In the genomic region with DNA sequence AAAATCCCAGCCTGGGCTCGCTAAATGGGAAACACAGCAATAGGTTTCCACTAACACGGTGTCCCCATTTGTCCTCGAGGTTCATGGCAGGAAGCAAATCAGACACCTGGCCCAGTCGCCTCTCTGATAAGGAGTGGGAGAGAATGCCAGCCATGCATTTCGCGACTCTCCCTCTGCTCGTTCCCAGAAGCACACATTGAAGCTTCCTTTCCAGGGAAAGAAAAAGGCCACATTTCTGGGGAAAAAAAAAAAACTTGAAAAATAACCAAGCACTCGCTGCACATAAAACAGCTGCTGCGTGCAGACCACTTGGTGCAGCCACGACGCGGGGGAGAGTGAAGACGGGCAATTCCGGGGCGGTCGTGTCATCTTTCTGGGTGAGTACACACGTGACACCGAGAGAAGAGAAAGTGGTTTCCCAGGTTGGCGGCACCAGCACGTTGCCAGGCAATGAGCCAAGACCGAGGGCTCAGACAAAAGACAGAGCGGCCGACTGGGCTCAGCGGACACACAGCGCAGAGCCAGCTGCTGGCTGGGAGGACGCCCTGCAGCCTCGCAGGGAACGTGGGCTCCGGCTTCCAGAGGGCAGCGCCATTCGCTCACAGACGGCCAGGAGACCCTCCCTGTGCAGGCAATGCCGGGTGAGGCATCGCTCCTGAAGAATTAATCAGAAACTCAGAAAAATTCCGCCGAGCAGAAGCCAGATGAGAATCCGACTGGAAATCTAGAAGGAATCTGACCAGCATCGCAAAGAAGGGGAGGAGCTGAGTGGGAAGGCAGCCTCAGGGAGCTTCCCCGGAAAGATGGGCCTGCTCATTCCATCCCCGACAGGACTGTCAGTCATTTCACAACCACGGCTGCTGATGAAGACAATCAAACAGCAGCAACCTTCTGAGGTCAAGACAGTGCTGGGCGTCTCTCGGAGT, we compare ENCODE assay signal across 8 cellular contexts.
DNase-seq lines count a peak whose midpoint lies in the region; ATAC-seq and TF ChIP-seq lines count a peak whose summit lies in the region.

No MANE protein-coding gene starts in this region.

- intact Hi-C loops in MCF 10A (cut with micrococcal nuclease) (no loop called here), body of pancreas (cut with DNase I) (loop anchor here (10.0 kb wide), 1 partner anchor 235 kb away; no protein-coding TSS in a partner anchor)

- H3K27ac Mint-ChIP-seq in MCF 10A (ENCODE audit: low read depth, unreplicated experiment), result no peak overlapping the region

- in situ Hi-C loops in T47D (cut with HindIII; ENCODE audit: low pct_unique_long_range_greater_than_20kb, low sequenced_read_pairs), result no loop called here

- no peaks in the 10 kb centered on the region for H3K9me3 ChIP-seq in body of pancreas

- H3K4me3 ChIP-seq in body of pancreas, result no peak overlapping the region

- 14 to 38% methylated on average over 43 of the region's 43 CpGs for WGBS in body of pancreas, 2 donors

- peak overlapping the region; percentile 41 to 84 (median 70) for H3K27ac ChIP-seq in body of pancreas

- H3K9me3 Mint-ChIP-seq in MCF 10A (ENCODE audit: unreplicated experiment), result no peaks in the 10 kb centered on the region

- DNase-seq in T47D (ENCODE audit: low read depth in 1 of 2, low spot score in 1 of 2) (peak; percentile 63 to 90), MCF 10A (ENCODE audit: unreplicated experiment) (no peak), NCI-H526 (lab: John Stamatoyannopoulos, UW) (peak; percentile 81 to 94), body of pancreas (peak; percentile 89 to 93 (median 90)), left kidney (ENCODE audit: low read depth, low spot score) (peak; percentile 95)
- peak; percentile 50 for DNase-seq in stimulated activated CD8-positive, alpha-beta memory T cell treated with anti-CD3 and anti-CD28 coated beads, Interleukin-4, amount 100 ng/mL, for 48 hours

- BruUV-seq in MCF 10A (replicated peaks; lab: Mats Ljungman, UMichigan), result no TSS peak

- no peak overlapping the region for H3K4me3 Mint-ChIP-seq in MCF 10A (ENCODE audit: unreplicated experiment)

- H3K4me1 ChIP-seq in body of pancreas, result peaks cover 46% of the 10 kb centered on the region

- peaks cover 2% of the 10 kb centered on the region for H3K4me1 Mint-ChIP-seq in MCF 10A (ENCODE audit: insufficient read depth, unreplicated experiment)

- no peaks in the 10 kb centered on the region for H3K36me3 ChIP-seq in body of pancreas (replicated peaks in 1 of 2; ENCODE audit: insufficient read depth in 1 of 2, low read depth in 2 of 2)

- no peak for TF ChIP-seq CTCF in MCF 10A (IDR thresholded peaks at IDR 0.05; ENCODE audit: unreplicated experiment)
- TF ChIP-seq CTCF in body of pancreas (IDR thresholded peaks at IDR 0.05), result peak in 5 of 7 experiments; percentile 9 to 55 (median 32)

- H3K27me3 Mint-ChIP-seq in MCF 10A (ENCODE audit: insufficient read depth, unreplicated experiment), result no peaks in the 10 kb centered on the region

- peak in 2 of 3 donors; percentile 20 to 63 for TF ChIP-seq POLR2A in body of pancreas (IDR thresholded peaks at IDR 0.05)

- ATAC-seq in body of pancreas (peak; percentile 94), GM19351 (IDR thresholded peaks at IDR 0.05; ENCODE audit: unreplicated experiment) (no peak), HG03442 (IDR thresholded peaks at IDR 0.05; ENCODE audit: unreplicated experiment) (no peak)

- H3K27me3 ChIP-seq in body of pancreas, result no peaks in the 10 kb centered on the region

- CTCF ChIA-PET in MCF 10A (lab: Yijun Ruan, JAX), result interaction anchor here (0.6 to 1.7 kb wide), 3 partner anchors 9 to 413 kb away, joined by 3 to 5 read pairs (median 5); no protein-coding TSS in a partner anchor

- H3K36me3 Mint-ChIP-seq in MCF 10A (ENCODE audit: insufficient read depth, unreplicated experiment), result peaks cover 7% of the 10 kb centered on the region

- POLR2A ChIA-PET in MCF 10A (lab: Yijun Ruan, JAX), result no interaction called here
